In the genomic region with DNA sequence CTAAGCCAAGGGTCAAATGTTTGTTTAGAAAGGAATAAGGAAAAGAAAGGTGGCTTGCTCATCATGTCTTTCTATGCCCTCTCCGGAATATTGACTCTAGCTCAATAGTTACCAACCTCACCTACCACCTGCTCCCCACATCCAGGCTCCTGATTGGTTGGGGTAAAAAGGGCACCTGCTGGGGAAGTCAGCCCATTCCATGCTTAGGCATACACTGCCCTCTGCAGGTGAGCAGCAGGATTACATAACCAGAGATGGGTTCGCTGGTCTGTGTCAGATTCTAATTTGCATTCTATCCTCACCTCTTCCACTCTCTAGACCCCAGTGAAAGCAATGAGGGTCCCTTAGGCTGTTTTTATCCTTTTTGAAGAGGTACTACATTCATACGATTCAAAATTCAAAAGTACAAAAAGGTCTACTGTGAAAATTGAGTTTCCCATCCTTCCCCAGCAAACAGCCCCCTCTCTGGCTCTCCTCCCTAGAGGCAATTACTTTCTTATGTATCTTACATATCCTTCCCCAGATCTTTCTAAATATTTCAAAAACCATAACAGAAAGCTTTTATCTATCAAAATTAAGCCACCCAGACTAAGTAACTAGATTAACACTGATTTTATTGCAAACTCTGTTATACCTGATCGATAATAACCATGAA, we compare ENCODE assay signal across 8 cellular contexts.
DNase-seq lines count a peak whose midpoint lies in the region; ATAC-seq and TF ChIP-seq lines count a peak whose summit lies in the region.

No MANE protein-coding gene starts in this region.

- H3K36me3 ChIP-seq in Panc1 (ENCODE audit: control insufficient read depth, insufficient read depth, low read length): no peaks in the 10 kb centered on the region

- BruUV-seq in Calu3 (replicated peaks; lab: Mats Ljungman, UMichigan): no TSS peak
- no TSS peak for BruUV-seq in Panc1 (replicated peaks; lab: Mats Ljungman, UMichigan)

- peak; percentile 81 for DNase-seq in Calu3
- DNase-seq in KBM-7: peak; percentile 63
- peak; percentile 51 for DNase-seq in Panc1 (ENCODE audit: low read depth, low spot score)
- peak; percentile 44 for DNase-seq in activated T-helper 1 cell treated with anti-CD3 and anti-CD28 coated beads, Interleukin-12 subunit alpha, Interleukin-12 subunit beta, Interleukin-2, Interleukin-4 antibody, amounts not matched to agents 30 ng/mL and 10 ng/mL and 1 ng/mL, durations not matched to agents 14 hours and 24 hours and 36 hours (ENCODE audit: low spot score)
- DNase-seq in fibroblast of villous mesenchyme (ENCODE audit: low read depth): peak; percentile 33
- peak in 38 of 56 donors; percentile 2 to 74 (median 20) for DNase-seq in nucleus accumbens (lab: John Stamatoyannopoulos, UW)
- no peak for DNase-seq in type B pancreatic cell (ENCODE audit: extremely low spot score, unreplicated experiment)

- no peaks in the 10 kb centered on the region; the same call in 1 of the 2 replicates for H3K27me3 ChIP-seq in Panc1 (ENCODE audit: control insufficient read depth, insufficient read depth, low read length)

- peaks cover 9% of the 10 kb centered on the region for H3K4me1 Mint-ChIP-seq in Calu3 (ENCODE audit: low read depth, unreplicated experiment)
- H3K4me1 Mint-ChIP-seq in activated T-helper 1 cell treated with anti-CD3 and anti-CD28 coated beads, Interleukin-12 subunit alpha, Interleukin-12 subunit beta, Interleukin-2, Interleukin-4 antibody, amounts not matched to agents 30 ng/mL and 10 ng/mL and 1 ng/mL, durations not matched to agents 14 hours and 24 hours and 36 hours (ENCODE audit: low read depth): peaks cover 5% of the 10 kb centered on the region
- H3K4me1 Mint-ChIP-seq in type B pancreatic cell (ENCODE audit: unreplicated experiment): no peaks in the 10 kb centered on the region

- CTCF ChIA-PET in Calu3 (lab: Charles Lee): interaction anchor here (0.7 to 1.2 kb wide), 8 partner anchors 9 to 558 kb away, joined by 3 to 4 read pairs (median 3); no protein-coding TSS in a partner anchor
- CTCF ChIA-PET in Panc1 (lab: Charles Lee): interaction anchor here (1.0 to 1.4 kb wide), 3 partner anchors 10 to 558 kb away, joined by 3 to 4 read pairs (median 3); no protein-coding TSS in a partner anchor

- no peaks in the 10 kb centered on the region for H3K4me1 ChIP-seq in Panc1 (ENCODE audit: control insufficient read depth, insufficient read depth, low read length)

- H3K27ac Mint-ChIP-seq in Calu3 (ENCODE audit: unreplicated experiment) (no peak overlapping the region), type B pancreatic cell (no peak overlapping the region)
- no peak overlapping the region for H3K27ac Mint-ChIP-seq in activated T-helper 1 cell treated with anti-CD3 and anti-CD28 coated beads, Interleukin-12 subunit alpha, Interleukin-12 subunit beta, Interleukin-2, Interleukin-4 antibody, amounts not matched to agents 30 ng/mL and 10 ng/mL and 1 ng/mL, durations not matched to agents 14 hours and 24 hours and 36 hours

- H3K27me3 Mint-ChIP-seq in Calu3 (ENCODE audit: unreplicated experiment): peaks cover 88% of the 10 kb centered on the region
- peaks cover 16% of the 10 kb centered on the region for H3K27me3 Mint-ChIP-seq in activated T-helper 1 cell treated with anti-CD3 and anti-CD28 coated beads, Interleukin-12 subunit alpha, Interleukin-12 subunit beta, Interleukin-2, Interleukin-4 antibody, amounts not matched to agents 30 ng/mL and 10 ng/mL and 1 ng/mL, durations not matched to agents 14 hours and 24 hours and 36 hours (ENCODE audit: insufficient read depth)
- peaks cover 48% of the 10 kb centered on the region for H3K27me3 Mint-ChIP-seq in type B pancreatic cell

- intact Hi-C loops in Calu3 (cut with micrococcal nuclease; ENCODE audit: unreplicated experiment): loop anchor here (2.0 to 5.0 kb wide), 2 partner anchors 434 to 552 kb away; no protein-coding TSS in a partner anchor
- intact Hi-C loops in Panc1 (cut with micrococcal nuclease; ENCODE audit: unreplicated experiment): loop anchor here (10.0 kb wide), 1 partner anchor 156 kb away; no protein-coding TSS in a partner anchor
- intact Hi-C loops in activated T-helper 1 cell treated with anti-CD3 and anti-CD28 coated beads, Interleukin-12 subunit alpha, Interleukin-12 subunit beta, Interleukin-2, Interleukin-4 antibody, amounts not matched to agents 30 ng/mL and 10 ng/mL and 1 ng/mL, durations not matched to agents 14 hours and 24 hours and 36 hours (cut with micrococcal nuclease): loop anchor here (1.0 to 5.0 kb wide), 4 partner anchors 429 to 1129 kb away; no protein-coding TSS in a partner anchor

- in situ Hi-C loops in KBM-7 (cut with MboI; ENCODE audit: low pct_unique_long_range_greater_than_20kb, low sequenced_read_pairs) (no loop called here), Panc1 (cut with HindIII; ENCODE audit: low pct_unique_long_range_greater_than_20kb, low sequenced_read_pairs) (no loop called here)

- ATAC-seq in Panc1 (peak; percentile 78), HG03135 (IDR thresholded peaks at IDR 0.05; ENCODE audit: unreplicated experiment) (no peak)

- no peaks in the 10 kb centered on the region for H3K9me3 ChIP-seq in Panc1 (ENCODE audit: control insufficient read depth, insufficient read depth, low read depth, low read length)

- H3K9me3 Mint-ChIP-seq in Calu3 (ENCODE audit: low read depth, unreplicated experiment) (no peaks in the 10 kb centered on the region), type B pancreatic cell (no peaks in the 10 kb centered on the region)
- no peaks in the 10 kb centered on the region for H3K9me3 Mint-ChIP-seq in activated T-helper 1 cell treated with anti-CD3 and anti-CD28 coated beads, Interleukin-12 subunit alpha, Interleukin-12 subunit beta, Interleukin-2, Interleukin-4 antibody, amounts not matched to agents 30 ng/mL and 10 ng/mL and 1 ng/mL, durations not matched to agents 14 hours and 24 hours and 36 hours

- TF ChIP-seq CTCF in Calu3 (IDR thresholded peaks at IDR 0.05; ENCODE audit: unreplicated experiment) (peak; percentile 91), Panc1 (IDR thresholded peaks at IDR 0.05) (peak; percentile 84), fibroblast of villous mesenchyme (IDR thresholded peaks at IDR 0.05; ENCODE audit: insufficient read depth, low read depth, low read length) (peak; percentile 82), type B pancreatic cell (conservative IDR thresholded peaks at IDR 0.05) (peak; percentile 96)

- no peaks in the 10 kb centered on the region for H3K36me3 Mint-ChIP-seq in Calu3 (ENCODE audit: insufficient read depth, unreplicated experiment)
- no peaks in the 10 kb centered on the region for H3K36me3 Mint-ChIP-seq in activated T-helper 1 cell treated with anti-CD3 and anti-CD28 coated beads, Interleukin-12 subunit alpha, Interleukin-12 subunit beta, Interleukin-2, Interleukin-4 antibody, amounts not matched to agents 30 ng/mL and 10 ng/mL and 1 ng/mL, durations not matched to agents 14 hours and 24 hours and 36 hours (ENCODE audit: low read depth)
- H3K36me3 Mint-ChIP-seq in type B pancreatic cell: no peaks in the 10 kb centered on the region

- H3K4me3 Mint-ChIP-seq in Calu3 (ENCODE audit: low read depth, unreplicated experiment) (no peak overlapping the region), type B pancreatic cell (no peak overlapping the region)
- H3K4me3 Mint-ChIP-seq in activated T-helper 1 cell treated with anti-CD3 and anti-CD28 coated beads, Interleukin-12 subunit alpha, Interleukin-12 subunit beta, Interleukin-2, Interleukin-4 antibody, amounts not matched to agents 30 ng/mL and 10 ng/mL and 1 ng/mL, durations not matched to agents 14 hours and 24 hours and 36 hours: no peak overlapping the region

- POLR2A ChIA-PET in Panc1 (lab: Charles Lee): no interaction called here

- H3K4me3 ChIP-seq in Panc1 (ENCODE audit: low read depth in 2 of 2, low read length in 2 of 2): no peak overlapping the region
- H3K4me3 ChIP-seq in fibroblast of villous mesenchyme (ENCODE audit: low read depth, low read length): no peak overlapping the region

- H3K27ac ChIP-seq in Panc1 (ENCODE audit: low read length): no peak overlapping the region
